ENCODE assay signal across 29 cellular contexts in the genomic region with DNA sequence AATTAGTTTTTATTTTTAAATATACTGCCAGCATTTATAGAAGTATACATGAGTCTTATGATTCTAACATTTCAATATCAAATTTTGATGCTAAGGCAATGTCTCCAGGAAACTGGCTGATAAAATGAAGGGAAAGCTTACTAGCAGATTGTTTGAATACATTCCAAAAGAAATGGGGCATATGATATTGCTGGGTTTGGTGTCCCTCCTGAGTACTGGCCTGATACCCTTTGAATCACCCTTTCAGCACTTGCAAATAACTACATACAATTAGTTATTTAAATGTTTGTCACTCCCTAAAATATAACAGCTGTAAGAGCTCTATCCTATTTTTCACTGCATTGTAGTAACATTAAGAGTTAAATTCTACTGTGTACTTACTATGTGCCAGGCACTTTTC.
"Had no signal": no experiment of that assay in that cellular context is flagged by ENCODE, and none has a peak within 500 bp of the region (broad histone marks: within the 10 kb centered on the region; RNA-seq: fewer than 3 reads in every experiment).

No MANE protein-coding gene starts in this region.

- H3K27ac Mint-ChIP-seq: activated CD4-positive, alpha-beta T cell treated with anti-CD3 and anti-CD28 coated beads, Interleukin-2, amount 10 ng/mL, durations not matched to agents 24 days and 14 days; activated CD8-positive, alpha-beta T cell treated with anti-CD3 and anti-CD28 coated beads, Interleukin-2, amount 10 ng/mL, durations not matched to agents 7 days and 5 days; activated naive CD4-positive, alpha-beta T cell treated with anti-CD3 and anti-CD28 coated beads for 36 hours; activated T-cell treated with anti-CD3 and anti-CD28 coated beads, Interleukin-2, amount 50 U/mL, for 24 hours; activated T-helper 1 cell treated with anti-CD3 and anti-CD28 coated beads, Interleukin-12 subunit alpha, Interleukin-12 subunit beta, Interleukin-2, Interleukin-4 antibody, amounts not matched to agents 30 ng/mL and 10 ng/mL and 1 ng/mL, durations not matched to agents 14 hours and 24 hours and 36 hours had no signal

- H3K4me3 ChIP-seq: adrenal gland, body of pancreas, breast epithelium, Peyer's patch, SJCRH30, SK-N-MC had no signal

- H3K27me3 Mint-ChIP-seq: activated CD4-positive, alpha-beta T cell treated with anti-CD3 and anti-CD28 coated beads, Interleukin-2, amount 10 ng/mL, durations not matched to agents 24 days and 14 days; activated T-cell treated with anti-CD3 and anti-CD28 coated beads, Interleukin-2, amount 50 U/mL, for 24 hours had no signal

- H3K4me1 Mint-ChIP-seq: activated CD4-positive, alpha-beta T cell treated with anti-CD3 and anti-CD28 coated beads, Interleukin-2, amount 10 ng/mL, durations not matched to agents 24 days and 14 days had no signal

- DNase-seq: activated CD4-positive, alpha-beta T cell treated with anti-CD3 and anti-CD28 coated beads, Interleukin-2, amount 10 ng/mL, durations not matched to agents 24 days and 14 days; activated CD4-positive, alpha-beta T cell treated with anti-CD3 and anti-CD28 coated beads, Interleukin-2, amount 50 U/mL, for 4 hours; activated CD8-positive, alpha-beta T cell treated with anti-CD3 and anti-CD28 coated beads, Interleukin-2, amount 10 ng/mL, durations not matched to agents 7 days and 5 days; activated gamma-delta T cell treated with Interleukin-2 at 50 U/mL for 16 hours; activated naive CD4-positive, alpha-beta T cell treated with anti-CD3 and anti-CD28 coated beads for 36 hours; activated T-cell treated with anti-CD3 and anti-CD28 coated beads, Interleukin-2, amount 50 U/mL, for 24 hours; adrenal gland; body of pancreas; MV-4-11; NCI-H1092; NCI-H1436 treated with DMSO at 0.1 percent for 48 hours; NCI-H1694 treated with DMSO at 0.1 percent for 48 hours; NCI-H2029; NCI-H2171; NCI-H510A; NCI-H526; NCI-H748 treated with DMSO at 0.1 percent for 48 hours; NK-92 treated with Interleukin-12 subunit alpha and Interleukin-12 subunit beta, amount 100 ng/mL, for 24 hours; PC-3; Peyer's patch; SHP77; SJCRH30; T1000 had no signal

- H3K9me3 ChIP-seq: adrenal gland, body of pancreas, breast epithelium, Peyer's patch, SJCRH30 had no signal

- H3K36me3 Mint-ChIP-seq: activated naive CD4-positive, alpha-beta T cell treated with anti-CD3 and anti-CD28 coated beads, Interleukin-2, amount 50 U/mL, for 72 hours had no signal

- H3K4me1 ChIP-seq: adrenal gland, body of pancreas, breast epithelium, Peyer's patch, SJCRH30 had no signal

- ATAC-seq: activated CD8-positive, alpha-beta T cell treated with anti-CD3 and anti-CD28 coated beads, Interleukin-2, amount 10 ng/mL, durations not matched to agents 7 days and 5 days; activated naive CD4-positive, alpha-beta T cell treated with anti-CD3 and anti-CD28 coated beads, Interleukin-2, amount 50 U/mL, for 72 hours; body of pancreas; PC-3 had no signal

- H3K36me3 ChIP-seq: adrenal gland, breast epithelium, Peyer's patch, SJCRH30 had no signal

- H3K27ac ChIP-seq: adrenal gland, body of pancreas, breast epithelium, KMS-11, Peyer's patch, RWPE1, SJCRH30, SK-N-MC had no signal

- H3K4me3 Mint-ChIP-seq: activated CD4-positive, alpha-beta T cell treated with anti-CD3 and anti-CD28 coated beads, Interleukin-2, amount 10 ng/mL, durations not matched to agents 24 days and 14 days; activated CD8-positive, alpha-beta T cell treated with anti-CD3 and anti-CD28 coated beads, Interleukin-2, amount 10 ng/mL, durations not matched to agents 7 days and 5 days; activated naive CD4-positive, alpha-beta T cell treated with anti-CD3 and anti-CD28 coated beads for 36 hours; activated T-cell treated with anti-CD3 and anti-CD28 coated beads, Interleukin-2, amount 50 U/mL, for 24 hours; activated T-helper 1 cell treated with anti-CD3 and anti-CD28 coated beads, Interleukin-12 subunit alpha, Interleukin-12 subunit beta, Interleukin-2, Interleukin-4 antibody, amounts not matched to agents 30 ng/mL and 10 ng/mL and 1 ng/mL, durations not matched to agents 14 hours and 24 hours and 36 hours had no signal

- H3K27me3 ChIP-seq: adrenal gland, body of pancreas, breast epithelium, Peyer's patch, SJCRH30 had no signal
